ENCODE assay signal across 9 cellular contexts in genomic region chr12:67517181-67517887, GRCh38.
DNase-seq lines count a peak whose midpoint lies in the region.
"Had no signal": no experiment of that assay in that cellular context is flagged by ENCODE, and none has a peak within 500 bp of the region (broad histone marks: within the 10 kb centered on the region; RNA-seq: fewer than 3 reads in every experiment).

No MANE protein-coding gene starts in this region.

- H3K4me3 ChIP-seq in GM23248, result no peak overlapping the region
- H3K4me3 ChIP-seq in rectal smooth muscle tissue (ENCODE audit: low read length), result peak overlapping the region; percentile 9
- H3K4me3 ChIP-seq: upper lobe of left lung had no signal

- H3K9me3 ChIP-seq in GM23248 (ENCODE audit: low read depth), result no peaks in the 10 kb centered on the region
- H3K9me3 ChIP-seq: upper lobe of left lung had no signal

- H3K9ac ChIP-seq in GM23248 (no peak overlapping the region), rectal smooth muscle tissue (ENCODE audit: low read length) (no peak overlapping the region)

- H3K4me1 ChIP-seq in GM23248 (ENCODE audit: insufficient read depth) (no peaks in the 10 kb centered on the region), rectal smooth muscle tissue (ENCODE audit: control insufficient read depth, insufficient read depth, low read length) (peaks cover 7% of the 10 kb centered on the region)
- H3K4me1 ChIP-seq: upper lobe of left lung had no signal

- H3K36me3 ChIP-seq in GM23248 (ENCODE audit: low read depth), result no peaks in the 10 kb centered on the region
- no peaks in the 10 kb centered on the region for H3K36me3 ChIP-seq in rectal smooth muscle tissue (ENCODE audit: control insufficient read depth, insufficient read depth, low read length)
- H3K36me3 ChIP-seq: upper lobe of left lung had no signal

- H3K27ac ChIP-seq in GM23248, result no peak overlapping the region
- H3K27ac ChIP-seq in epithelial cell of prostate, result no peak overlapping the region
- H3K27ac ChIP-seq in rectal smooth muscle tissue (ENCODE audit: low read depth, low read length), result peak overlapping the region; percentile 68
- H3K27ac ChIP-seq: upper lobe of left lung had no signal

- H3K9me2 ChIP-seq in GM23248 (ENCODE audit: insufficient read depth), result no peaks in the 10 kb centered on the region

- DNase-seq in GM23248 (peak; percentile 55), NCI-H446 (lab: John Stamatoyannopoulos, UW) (peak; percentile 86 to 93), epithelial cell of prostate (ENCODE audit: low read depth, low spot score) (peak; percentile 96), MV-4-11 (lab: John Stamatoyannopoulos, UW) (no peak), DMS153 treated with DMSO at 0.1 percent for 48 hours (lab: John Stamatoyannopoulos, UW; ENCODE audit: unreplicated experiment) (no peak), amniotic stem cell (lab: John Stamatoyannopoulos, UW) (no peak)
- no peak for DNase-seq in stimulated activated naive CD4-positive, alpha-beta T cell (lab: John Stamatoyannopoulos, UW)
- DNase-seq: upper lobe of left lung had no signal

- no peaks in the 10 kb centered on the region for H4K20me1 ChIP-seq in GM23248 (ENCODE audit: insufficient read depth)

- in situ Hi-C loops in GM23248 (cut with MboI), result no loop called here

- H2AFZ ChIP-seq in GM23248, result no peak overlapping the region

- no peaks in the 10 kb centered on the region for H3K79me2 ChIP-seq in GM23248 (ENCODE audit: insufficient read depth)

- H3K4me2 ChIP-seq in GM23248 (ENCODE audit: unreplicated experiment), result no peak overlapping the region

- no peaks in the 10 kb centered on the region for H3K27me3 ChIP-seq in GM23248 (replicated peaks; ENCODE audit: insufficient read depth)
- no peaks in the 10 kb centered on the region for H3K27me3 ChIP-seq in rectal smooth muscle tissue (ENCODE audit: control insufficient read depth, insufficient read depth, low read length)
- H3K27me3 ChIP-seq: upper lobe of left lung had no signal

- no peaks in the 10 kb centered on the region for H3F3A ChIP-seq in GM23248 (ENCODE audit: insufficient read depth)

- 47 to 52% methylated on average over 16 of the region's 16 CpGs for WGBS in GM23248 (ENCODE audit: low coverage in 1 of 2, low lambda C conversion rate in 2 of 2, missing lambda C conversion rate in 2 of 2), 2 experiments

Comparison
In these comparisons a context has a peak if more than half of its experiments do, and no peak if none do; other contexts are left out.
1. DNase-seq: peak in GM23248 (single experiment), NCI-H446 (2 of 2) and epithelial cell of prostate (single experiment); none in MV-4-11 (single experiment), DMS153 treated with DMSO at 0.1 percent for 48 hours (single experiment), amniotic stem cell (single experiment) and stimulated activated naive CD4-positive, alpha-beta T cell (0 of 6).